ENCODE assay signal across 19 cellular contexts in the genomic region with DNA sequence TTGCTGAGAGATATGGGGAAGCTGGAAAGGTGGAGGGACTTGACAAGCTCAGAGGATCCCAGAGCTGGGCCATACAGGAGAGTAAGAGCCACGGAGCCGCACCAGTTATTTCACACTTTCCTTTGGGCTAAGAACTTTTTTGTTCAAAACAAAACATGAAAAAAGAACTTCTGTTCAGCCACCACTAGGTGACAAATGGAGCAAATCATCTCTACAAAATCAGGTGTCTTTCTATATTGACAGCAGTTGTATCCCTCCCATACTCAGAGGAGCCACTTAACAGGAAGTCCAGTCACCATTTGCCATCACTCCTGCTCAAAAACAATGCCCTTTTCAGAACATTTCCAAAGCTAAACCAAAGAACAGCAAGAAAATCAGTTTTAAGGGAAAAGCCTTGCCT.
DNase-seq lines count a peak whose midpoint lies in the region; ATAC-seq and TF ChIP-seq lines count a peak whose summit lies in the region.
"Had no signal": no experiment of that assay in that cellular context is flagged by ENCODE, and none has a peak within 500 bp of the region (broad histone marks: within the 10 kb centered on the region; RNA-seq: fewer than 3 reads in every experiment).

No MANE protein-coding gene starts in this region.

- TF ChIP-seq CTCF in A673 (conservative IDR thresholded peaks at IDR 0.05; ENCODE audit: low read depth, low read length) (peak; percentile 41), GM12865 (IDR thresholded peaks at IDR 0.05; ENCODE audit: insufficient read depth, low read depth, low read length, missing control alignments) (no peak), Loucy (conservative IDR thresholded peaks at IDR 0.05; ENCODE audit: low read length) (peak; percentile 49), endothelial cell (IDR thresholded peaks at IDR 0.05; ENCODE audit: unreplicated experiment) (peak; percentile 65)

- H3K36me3 ChIP-seq in A673 (ENCODE audit: insufficient read depth, low read length, poor library complexity, severe bottlenecking) (no peaks in the 10 kb centered on the region), Loucy (ENCODE audit: insufficient read depth, low read length) (no peaks in the 10 kb centered on the region)
- H3K36me3 ChIP-seq: lower lobe of right lung, right lobe of liver had no signal

- H3K4me3 ChIP-seq in A673 (ENCODE audit: low read depth, low read length, poor library complexity, severe bottlenecking) (no peak overlapping the region), GM12865 (ENCODE audit: low read depth, low read length) (no peak overlapping the region), Loucy (ENCODE audit: low read length, poor library complexity, severe bottlenecking) (no peak overlapping the region)
- H3K4me3 ChIP-seq: lower lobe of right lung, right lobe of liver had no signal

- H3K9me2 ChIP-seq in Loucy (replicated peaks; ENCODE audit: low read depth, low read length) = no peaks in the 10 kb centered on the region

- no peak for ATAC-seq in T-helper 17 cell
- ATAC-seq in GM21737 (IDR thresholded peaks at IDR 0.05; ENCODE audit: unreplicated experiment) = no peak
- no peak for ATAC-seq in Right ventricle myocardium inferior
- ATAC-seq in HG03571 (IDR thresholded peaks at IDR 0.05; ENCODE audit: unreplicated experiment) = no peak
- ATAC-seq: lower lobe of right lung; right lobe of liver; stimulated activated naive CD8-positive, alpha-beta T cell treated with anti-CD3 and anti-CD28 coated beads, Interleukin-15, Interleukin-2, amounts not matched to agents 100 U/mL and 50 U/mL, for 24 hours had no signal

- H3K4me1 Mint-ChIP-seq in endothelial cell (ENCODE audit: unreplicated experiment) = no peaks in the 10 kb centered on the region
- H3K4me1 Mint-ChIP-seq in T-helper 17 cell = no peaks in the 10 kb centered on the region
- H3K4me1 Mint-ChIP-seq: CD8-positive, alpha-beta memory T cell; IgD-negative memory B cell; immature natural killer cell had no signal

- H2AFZ ChIP-seq in Loucy (ENCODE audit: low read length) = peak overlapping the region; percentile 39

- H3K27ac Mint-ChIP-seq in endothelial cell (ENCODE audit: unreplicated experiment) (no peak overlapping the region), T-helper 17 cell (no peak overlapping the region)
- H3K27ac Mint-ChIP-seq: CD8-positive, alpha-beta memory T cell; IgD-negative memory B cell; immature natural killer cell had no signal

- no peak overlapping the region for H3K4me2 ChIP-seq in Loucy (ENCODE audit: low read depth, low read length, poor library complexity, severe bottlenecking)

- no peak overlapping the region for H3K27ac ChIP-seq in A673 (ENCODE audit: low read depth, low read length, poor library complexity, severe bottlenecking)
- H3K27ac ChIP-seq: lower lobe of right lung, right lobe of liver had no signal

- peaks cover 5% of the 10 kb centered on the region for H3K4me1 ChIP-seq in A673 (ENCODE audit: insufficient read depth, low read length, poor library complexity, severe bottlenecking)
- no peaks in the 10 kb centered on the region for H3K4me1 ChIP-seq in Loucy (ENCODE audit: insufficient read depth, low read length, poor library complexity, severe bottlenecking)
- H3K4me1 ChIP-seq: lower lobe of right lung, right lobe of liver had no signal

- CTCF ChIA-PET in A673 (lab: Charles Lee) = interaction anchor here (1.8 kb wide), 1 partner anchor 172 kb away, joined by 14 read pairs; no protein-coding TSS in a partner anchor

- no peaks in the 10 kb centered on the region for H3F3A ChIP-seq in Loucy (ENCODE audit: low read depth)

- DNase-seq in A673 (ENCODE audit: low spot score) (no peak), GM12865 (ENCODE audit: low read depth) (peak; percentile 19), endothelial cell (ENCODE audit: low spot score) (no peak), T-helper 17 cell (no peak), Right ventricle myocardium inferior (ENCODE audit: missing footprints) (no peak)
- DNase-seq: activated naive CD4-positive, alpha-beta T cell treated with Interleukin-2 at 50 U/mL for 16 hours; aorta; CD8-positive, alpha-beta memory T cell; immature natural killer cell; lower lobe of right lung; NCI-H1930; NCI-H526; right lobe of liver; stimulated activated naive CD8-positive, alpha-beta T cell treated with anti-CD3 and anti-CD28 coated beads, Interleukin-15, Interleukin-2, amounts not matched to agents 100 U/mL and 50 U/mL, for 24 hours; trophoblast cell had no signal

- H3K27me3 ChIP-seq in A673 (replicated peaks; ENCODE audit: insufficient read depth, low read depth, low read length, poor library complexity) (no peaks in the 10 kb centered on the region), Loucy (ENCODE audit: insufficient read depth, low read length, poor library complexity, severe bottlenecking) (no peaks in the 10 kb centered on the region)
- H3K27me3 ChIP-seq: right lobe of liver had no signal

- no peaks in the 10 kb centered on the region for H4K20me1 ChIP-seq in Loucy (ENCODE audit: insufficient read depth, low read length, poor library complexity, severe bottlenecking)

- H3K27me3 Mint-ChIP-seq in endothelial cell (ENCODE audit: unreplicated experiment) (no peaks in the 10 kb centered on the region), T-helper 17 cell (peaks cover 17% of the 10 kb centered on the region)

- POLR2A ChIA-PET in A673 (lab: Charles Lee; ENCODE audit: low non-redundant PET) = no interaction called here

- H3K9ac ChIP-seq in Loucy (ENCODE audit: low read depth, low read length, poor library complexity, severe bottlenecking) = no peak overlapping the region

- no peaks in the 10 kb centered on the region for H3K36me3 Mint-ChIP-seq in endothelial cell (ENCODE audit: low read depth, unreplicated experiment)
- H3K36me3 Mint-ChIP-seq in T-helper 17 cell (ENCODE audit: low read depth) = peaks cover 2% of the 10 kb centered on the region
- H3K36me3 Mint-ChIP-seq: CD8-positive, alpha-beta memory T cell; IgD-negative memory B cell; immature natural killer cell had no signal

- H3K4me3 Mint-ChIP-seq in endothelial cell (ENCODE audit: unreplicated experiment) (no peak overlapping the region), T-helper 17 cell (no peak overlapping the region)
- H3K4me3 Mint-ChIP-seq: CD8-positive, alpha-beta memory T cell; IgD-negative memory B cell; immature natural killer cell had no signal

- H3K9me3 ChIP-seq in A673 (ENCODE audit: low read depth, low read length, poor library complexity, severe bottlenecking) (no peaks in the 10 kb centered on the region), Loucy (ENCODE audit: insufficient read depth, low read depth, low read length) (no peaks in the 10 kb centered on the region), T-helper 17 cell (ENCODE audit: control insufficient read depth, low read length, poor library complexity, severe bottlenecking) (no peaks in the 10 kb centered on the region)
- H3K9me3 ChIP-seq: lower lobe of right lung, right lobe of liver had no signal

- H3K79me2 ChIP-seq in Loucy (ENCODE audit: insufficient read depth, low read length) = no peaks in the 10 kb centered on the region

- H3K9me3 Mint-ChIP-seq in endothelial cell (ENCODE audit: unreplicated experiment) = no peaks in the 10 kb centered on the region
- H3K9me3 Mint-ChIP-seq: CD8-positive, alpha-beta memory T cell; immature natural killer cell had no signal

- no TSS peak for BruUV-seq in A673 (replicated peaks; lab: Mats Ljungman, UMichigan)

- intact Hi-C loops in A673 (cut with micrococcal nuclease; ENCODE audit: unreplicated experiment) (loop anchor here (5.0 kb wide), 1 partner anchor 234 kb away; no protein-coding TSS in a partner anchor), Right ventricle myocardium inferior (cut with DNase I) (loop anchor here (10.0 kb wide), 1 partner anchor 146 kb away; no protein-coding TSS in a partner anchor)
